Comparison of ENCODE assay signal across 2 cellular contexts in the genomic region with DNA sequence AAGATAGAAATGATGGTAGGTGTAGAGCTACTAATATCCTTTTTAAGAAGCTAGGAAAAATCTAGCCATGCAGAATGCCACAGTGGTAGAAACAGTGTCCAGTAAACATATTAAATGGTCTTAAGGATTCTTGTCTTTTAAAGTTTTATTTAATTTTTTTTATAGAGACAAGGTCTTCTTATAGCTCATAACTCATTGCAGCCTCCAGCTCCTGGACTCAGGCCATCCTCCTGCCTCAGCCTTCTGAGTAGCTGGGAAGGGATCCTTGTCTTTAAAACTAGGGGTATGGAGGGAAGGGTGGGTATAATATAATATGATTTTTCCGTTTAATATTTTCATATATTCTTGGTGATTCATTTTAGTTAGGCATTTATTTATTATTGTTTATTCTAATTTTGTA.
TF ChIP-seq lines count a peak whose summit lies in the region.

No MANE protein-coding gene starts in this region.

TF ChIP-seq in IMR-90, 13 proteins besides CTCF, POLR2A, EP300 and RAD21:
- TF ChIP-seq RFX5 (IDR thresholded peaks at IDR 0.05; ENCODE audit: low read depth, low read length) (no peak), CHD1 (IDR thresholded peaks at IDR 0.05; ENCODE audit: low read depth, low read length) (no peak)

TF ChIP-seq in GM12878, 131 proteins besides CTCF, POLR2A, EP300 and RAD21:
- no peak for TF ChIP-seq SUPT20H (IDR thresholded peaks at IDR 0.05; ENCODE audit: borderline replicate concordance, control insufficient read depth, low read depth, low read length)
- TF ChIP-seq PBX3 (IDR thresholded peaks at IDR 0.05; ENCODE audit: insufficient replicate concordance, low read depth, low read length), result no peak
- no peak for TF ChIP-seq YBX1 (IDR thresholded peaks at IDR 0.05)
- TF ChIP-seq MYB (IDR thresholded peaks at IDR 0.05; ENCODE audit: borderline replicate concordance, low read depth, low read length), result no peak
- no peak for TF ChIP-seq E2F8 (IDR thresholded peaks at IDR 0.05; ENCODE audit: low read depth, partially characterized antibody)
TF ChIP-seq in GM12878: peak in this region for 0.
